ENCODE assay signal across 11 cellular contexts in the genomic region with DNA sequence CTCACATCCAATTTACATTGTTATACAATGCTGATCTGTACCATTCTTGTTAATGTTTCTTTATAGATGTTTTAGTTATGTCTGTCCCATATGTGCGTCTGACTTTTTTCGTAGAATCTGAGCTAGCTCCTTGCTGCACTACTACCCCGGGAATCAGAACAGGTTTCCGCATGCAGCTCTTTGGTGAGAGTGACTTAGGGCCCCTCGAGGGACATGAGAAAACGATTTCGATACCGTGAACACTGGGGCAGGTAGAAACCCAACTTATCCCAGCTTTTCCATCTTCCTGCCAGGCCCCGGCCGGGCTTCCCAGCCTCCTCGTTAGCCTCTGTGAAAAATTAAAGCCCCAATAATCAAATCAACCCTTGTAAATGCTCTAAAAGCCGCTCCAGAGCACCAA. TPM values are rescaled to one million over a fixed set of nuclear protein-coding genes. Genes with fewer than 3 reads are reported as not detected.
"Had no signal": no experiment of that assay in that cellular context is flagged by ENCODE, and none has a peak within 500 bp of the region (broad histone marks: within the 10 kb centered on the region; RNA-seq: fewer than 3 reads in every experiment).

No MANE protein-coding gene starts in this region.

- H3K4me3 ChIP-seq: lung, suprapubic skin had no signal

- H3K36me3 Mint-ChIP-seq: activated naive CD4-positive, alpha-beta T cell treated with anti-CD3 and anti-CD28 coated beads, Interleukin-2, amount 50 U/mL, for 72 hours; naive B cell had no signal

- H3K4me1 Mint-ChIP-seq: activated CD4-positive, alpha-beta T cell treated with anti-CD3 and anti-CD28 coated beads, Interleukin-2, amount 10 ng/mL, durations not matched to agents 7 days and 5 days had no signal

- H3K9me3 Mint-ChIP-seq: activated CD4-positive, alpha-beta T cell treated with anti-CD3 and anti-CD28 coated beads, Interleukin-2, amount 10 ng/mL, durations not matched to agents 7 days and 5 days; activated naive CD4-positive, alpha-beta T cell treated with anti-CD3 and anti-CD28 coated beads, Interleukin-2, amount 50 U/mL, for 72 hours; activated T-cell treated with anti-CD3 and anti-CD28 coated beads, Interleukin-2, amount 50 U/mL, for 72 hours; naive B cell; stimulated activated naive CD8-positive, alpha-beta T cell treated with anti-CD3 and anti-CD28 coated beads, Interleukin-15, Interleukin-2, amounts not matched to agents 100 ng/mL and 50 ng/mL, for 24 hours had no signal

- H3K27ac Mint-ChIP-seq: activated CD4-positive, alpha-beta T cell treated with anti-CD3 and anti-CD28 coated beads, Interleukin-2, amount 10 ng/mL, durations not matched to agents 7 days and 5 days; activated naive CD4-positive, alpha-beta T cell treated with anti-CD3 and anti-CD28 coated beads, Interleukin-2, amount 50 U/mL, for 72 hours; activated T-cell treated with anti-CD3 and anti-CD28 coated beads, Interleukin-2, amount 50 U/mL, for 72 hours; naive B cell; stimulated activated naive CD8-positive, alpha-beta T cell treated with anti-CD3 and anti-CD28 coated beads, Interleukin-15, Interleukin-2, amounts not matched to agents 100 ng/mL and 50 ng/mL, for 24 hours had no signal

- H3K9me3 ChIP-seq: suprapubic skin had no signal

- H3K27ac ChIP-seq: suprapubic skin had no signal

- H3K4me3 Mint-ChIP-seq: activated CD4-positive, alpha-beta T cell treated with anti-CD3 and anti-CD28 coated beads, Interleukin-2, amount 10 ng/mL, durations not matched to agents 7 days and 5 days; activated T-cell treated with anti-CD3 and anti-CD28 coated beads, Interleukin-2, amount 50 U/mL, for 72 hours; naive B cell; stimulated activated naive CD8-positive, alpha-beta T cell treated with anti-CD3 and anti-CD28 coated beads, Interleukin-15, Interleukin-2, amounts not matched to agents 100 ng/mL and 50 ng/mL, for 24 hours had no signal

- H3K36me3 ChIP-seq: suprapubic skin had no signal

- DNase-seq: activated gamma-delta T cell, foreskin melanocyte, occipital lobe had no signal

RNA-seq across cellular contexts. Expression of a gene that starts 23.4 kb away (rescaled TPM):
- total RNA-seq: activated CD4-positive, alpha-beta T cell treated with anti-CD3 and anti-CD28 coated beads, Interleukin-2, amount 10 ng/mL, durations not matched to agents 7 days and 5 days; activated T-cell treated with anti-CD3 and anti-CD28 coated beads, Interleukin-2, amount 50 U/mL, for 72 hours; T-helper 2 cell treated with Interferon-gamma antibody and Interleukin-4, amounts not matched to agents 100 ng/mL and 5 ng/mL, for 36 hours had no signal
